Comparison of ENCODE assay signal across 24 cellular contexts in genomic region chr1:6909857-6910256, GRCh38.
DNase-seq lines count a peak whose midpoint lies in the region; ATAC-seq lines count a peak whose summit lies in the region.
"Had no signal": no experiment of that assay in that cellular context is flagged by ENCODE, and none has a peak within 500 bp of the region (broad histone marks: within the 10 kb centered on the region; RNA-seq: fewer than 3 reads in every experiment).

No MANE protein-coding gene starts in this region.

- intact Hi-C loops in left colon (cut with DNase I, micrococcal nuclease): no loop called here

- peak; percentile 57 for ATAC-seq in left colon
- no peak for ATAC-seq in HG03045 (IDR thresholded peaks at IDR 0.05; ENCODE audit: unreplicated experiment)
- ATAC-seq in HG02884 (IDR thresholded peaks at IDR 0.05; ENCODE audit: unreplicated experiment): no peak
- ATAC-seq: Right ventricle myocardium inferior, SK-N-SH treated with all-trans-retinoic acid at 6 μM for 48 hours had no signal

- peak; percentile 1 for DNase-seq in NCI-H146 treated with DMSO at 0.1 percent for 48 hours (lab: John Stamatoyannopoulos, UW; ENCODE audit: unreplicated experiment)
- DNase-seq in NCI-H146 (lab: John Stamatoyannopoulos, UW): no peak
- peak; percentile 20 to 37 for DNase-seq in left colon
- peak; percentile 51 for DNase-seq in mucosa of gallbladder (ENCODE audit: low spot score)
- no peak for DNase-seq in iPS-NIHi11 (ENCODE audit: low spot score)
- DNase-seq: Calu3; CD8-positive, alpha-beta memory T cell; DND-41; IMR-90; KG1; MM.1S; NCI-H187; NCI-H2081 treated with DMSO at 0.1 percent for 48 hours; NCI-H2171; NCI-H226; NCI-H510A; NCI-H748 treated with DMSO at 0.1 percent for 48 hours; NK-92 treated with Interleukin-12 subunit alpha and Interleukin-12 subunit beta, amount 100 ng/mL, for 24 hours; PC-9; SJCRH30 had no signal

Comparison
In these comparisons a context has a peak if more than half of its experiments do, and no peak if none do; other contexts are left out.
1. DNase-seq: peak in NCI-H146 treated with DMSO at 0.1 percent for 48 hours (single experiment), left colon (2 of 2) and mucosa of gallbladder (single experiment); none in NCI-H146 (single experiment) and iPS-NIHi11 (single experiment).